In the genomic region with DNA sequence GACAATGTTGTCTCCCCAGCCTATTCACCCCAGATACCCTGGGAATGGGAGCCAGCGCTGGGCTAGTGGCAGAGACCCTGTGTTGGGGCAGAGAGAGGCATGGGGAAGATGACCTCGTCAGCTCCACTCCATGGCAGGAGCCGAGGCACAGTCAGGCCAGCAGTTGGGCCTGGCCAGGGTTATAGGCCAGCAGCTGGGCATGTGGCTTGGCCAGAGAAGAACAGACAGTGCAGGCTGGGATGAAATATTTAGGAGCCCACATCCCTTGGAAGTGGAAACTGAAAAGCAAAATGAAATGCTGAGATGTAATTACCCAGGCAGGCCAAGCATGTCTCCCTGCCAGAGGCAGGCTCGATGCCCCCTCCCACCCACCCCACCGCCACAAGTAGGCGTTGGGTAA, we compare ENCODE assay signal across 33 cellular contexts.
"Had no signal": no experiment of that assay in that cellular context is flagged by ENCODE, and none has a peak within 500 bp of the region (broad histone marks: within the 10 kb centered on the region; RNA-seq: fewer than 3 reads in every experiment).

No MANE protein-coding gene starts in this region.

- H3K9me3 ChIP-seq: adrenal gland, ascending aorta, body of pancreas, breast epithelium had no signal

- H3K27me3 ChIP-seq: ascending aorta, body of pancreas, brain microvascular endothelial cell, breast epithelium, cardiac muscle cell had no signal

- H3K27ac ChIP-seq: adrenal gland, ascending aorta, body of pancreas, brain microvascular endothelial cell, breast epithelium, cardiac muscle cell had no signal

- H3K4me3 ChIP-seq: adrenal gland, ascending aorta, body of pancreas, breast epithelium, cardiac muscle cell had no signal

- H3K4me1 ChIP-seq: adrenal gland, ascending aorta, body of pancreas, breast epithelium had no signal

- H3K36me3 ChIP-seq: adrenal gland, ascending aorta, brain microvascular endothelial cell, breast epithelium, cardiac muscle cell had no signal

- DNase-seq: activated effector memory CD4-positive, alpha-beta T cell treated with anti-CD3 and anti-CD28 coated beads, Interleukin-2, amount 50 U/mL, for 16 hours; activated effector memory CD4-positive, alpha-beta T cell treated with Interleukin-2 at 50 U/mL for 16 hours; activated gamma-delta T cell; activated gamma-delta T cell treated with Interleukin-2 at 50 U/mL for 16 hours; activated naive CD4-positive, alpha-beta T cell; activated naive CD4-positive, alpha-beta T cell treated with anti-CD3 and anti-CD28 coated beads for 36 hours; activated naive CD4-positive, alpha-beta T cell treated with anti-CD3 and anti-CD28 coated beads, Interleukin-2, amount 10 ng/mL, durations not matched to agents 7 days and 5 days; activated naive CD4-positive, alpha-beta T cell treated with anti-CD3 and anti-CD28 coated beads, Interleukin-2, amount 50 U/mL, for 16 hours; activated naive CD4-positive, alpha-beta T cell treated with Interleukin-2 at 50 U/mL for 16 hours; activated naive CD8-positive, alpha-beta T cell treated with anti-CD3 and anti-CD28 coated beads for 36 hours; activated naive CD8-positive, alpha-beta T cell treated with anti-CD3 and anti-CD28 coated beads, Interleukin-2, amount 10 ng/mL, durations not matched to agents 7 days and 5 days; activated naive CD8-positive, alpha-beta T cell treated with anti-CD3 and anti-CD28 coated beads, Interleukin-2, amount 50 U/mL, for 24 hours; activated T-cell treated with anti-CD3 and anti-CD28 coated beads for 4 hours; activated T-cell treated with anti-CD3 and anti-CD28 coated beads, Interleukin-2, amount 50 U/mL, for 1 hour; activated T-cell treated with anti-CD3 and anti-CD28 coated beads, Interleukin-2, amount 50 U/mL, for 24 hours; activated T-cell treated with anti-CD3 and anti-CD28 coated beads, Interleukin-2, amount 50 U/mL, for 4 hours; activated T-cell treated with anti-CD3 and anti-CD28 coated beads, Interleukin-2, amount 50 U/mL, for 48 hours; activated T-cell treated with anti-CD3 and anti-CD28 coated beads, Interleukin-2, amount 50 U/mL, for 72 hours; adrenal gland; amniotic stem cell; amygdala; anterior cingulate cortex; aorta; body of pancreas; brain microvascular endothelial cell; caudate nucleus; central memory CD4-positive, alpha-beta T cell; cerebellar nuclear complex had no signal

- ATAC-seq: activated naive CD4-positive, alpha-beta T cell treated with anti-CD3 and anti-CD28 coated beads, Interleukin-2, amount 50 U/mL, for 72 hours; activated naive CD8-positive, alpha-beta T cell treated with anti-CD3 and anti-CD28 coated beads, Interleukin-2, amount 50 U/mL, for 24 hours; activated T-cell treated with anti-CD3 and anti-CD28 coated beads, Interleukin-2, amount 50 U/mL, for 4 hours; activated T-cell treated with anti-CD3 and anti-CD28 coated beads, Interleukin-2, amount 50 U/mL, for 72 hours; activated T-helper 17 cell treated with anti-CD3 and anti-CD28 coated beads, Interleukin-2, amount 50 U/mL, for 72 hours; body of pancreas had no signal
